Comparison of ENCODE assay signal across 1 cellular context in the genomic region with DNA sequence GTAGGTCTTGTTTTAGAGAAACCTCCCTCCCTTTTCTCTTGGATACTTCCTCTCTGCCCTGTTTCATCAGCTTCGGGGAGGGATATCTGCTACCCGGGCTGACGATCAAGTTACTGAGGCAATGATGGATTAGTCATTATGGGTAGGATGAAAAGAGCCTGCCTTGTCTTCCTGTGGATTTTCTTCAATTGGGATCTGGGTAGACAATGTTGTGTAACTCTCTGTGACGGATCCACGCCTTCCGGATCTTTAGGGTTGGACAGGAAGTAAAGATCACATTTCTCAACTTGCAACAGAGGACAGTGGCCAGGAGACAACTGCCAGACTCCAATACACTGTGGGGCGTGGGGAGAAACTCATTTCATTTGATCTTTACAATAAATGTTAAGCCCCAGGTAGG.
TF ChIP-seq lines count a peak whose summit lies in the region.

No MANE protein-coding gene starts in this region.

TF ChIP-seq in HepG2, 621 proteins besides CTCF, POLR2A, EP300 and RAD21 (continued from another document and continues in another):
- TF ChIP-seq, protein P1, sequence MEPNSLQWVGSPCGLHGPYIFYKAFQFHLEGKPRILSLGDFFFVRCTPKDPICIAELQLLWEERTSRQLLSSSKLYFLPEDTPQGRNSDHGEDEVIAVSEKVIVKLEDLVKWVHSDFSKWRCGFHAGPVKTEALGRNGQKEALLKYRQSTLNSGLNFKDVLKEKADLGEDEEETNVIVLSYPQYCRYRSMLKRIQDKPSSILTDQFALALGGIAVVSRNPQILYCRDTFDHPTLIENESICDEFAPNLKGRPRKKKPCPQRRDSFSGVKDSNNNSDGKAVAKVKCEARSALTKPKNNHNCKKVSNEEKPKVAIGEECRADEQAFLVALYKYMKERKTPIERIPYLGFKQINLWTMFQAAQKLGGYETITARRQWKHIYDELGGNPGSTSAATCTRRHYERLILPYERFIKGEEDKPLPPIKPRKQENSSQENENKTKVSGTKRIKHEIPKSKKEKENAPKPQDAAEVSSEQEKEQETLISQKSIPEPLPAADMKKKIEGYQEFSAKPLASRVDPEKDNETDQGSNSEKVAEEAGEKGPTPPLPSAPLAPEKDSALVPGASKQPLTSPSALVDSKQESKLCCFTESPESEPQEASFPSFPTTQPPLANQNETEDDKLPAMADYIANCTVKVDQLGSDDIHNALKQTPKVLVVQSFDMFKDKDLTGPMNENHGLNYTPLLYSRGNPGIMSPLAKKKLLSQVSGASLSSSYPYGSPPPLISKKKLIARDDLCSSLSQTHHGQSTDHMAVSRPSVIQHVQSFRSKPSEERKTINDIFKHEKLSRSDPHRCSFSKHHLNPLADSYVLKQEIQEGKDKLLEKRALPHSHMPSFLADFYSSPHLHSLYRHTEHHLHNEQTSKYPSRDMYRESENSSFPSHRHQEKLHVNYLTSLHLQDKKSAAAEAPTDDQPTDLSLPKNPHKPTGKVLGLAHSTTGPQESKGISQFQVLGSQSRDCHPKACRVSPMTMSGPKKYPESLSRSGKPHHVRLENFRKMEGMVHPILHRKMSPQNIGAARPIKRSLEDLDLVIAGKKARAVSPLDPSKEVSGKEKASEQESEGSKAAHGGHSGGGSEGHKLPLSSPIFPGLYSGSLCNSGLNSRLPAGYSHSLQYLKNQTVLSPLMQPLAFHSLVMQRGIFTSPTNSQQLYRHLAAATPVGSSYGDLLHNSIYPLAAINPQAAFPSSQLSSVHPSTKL (CRISPR knock-in tag; IDR thresholded peaks at IDR 0.05) = peak; percentile 81
- no peak; the same call in 1 of the 2 replicates for TF ChIP-seq SMC3 (IDR thresholded peaks at IDR 0.05; ENCODE audit: low read length)
- TF ChIP-seq ZNF570 (CRISPR knock-in tag; IDR thresholded peaks at IDR 0.05; ENCODE audit: borderline replicate concordance) = no peak
- no peak for TF ChIP-seq NFE2L2 (IDR thresholded peaks at IDR 0.05; ENCODE audit: low read length)
- TF ChIP-seq IKZF1 (IDR thresholded peaks at IDR 0.05) = no peak
- TF ChIP-seq, protein P2, sequence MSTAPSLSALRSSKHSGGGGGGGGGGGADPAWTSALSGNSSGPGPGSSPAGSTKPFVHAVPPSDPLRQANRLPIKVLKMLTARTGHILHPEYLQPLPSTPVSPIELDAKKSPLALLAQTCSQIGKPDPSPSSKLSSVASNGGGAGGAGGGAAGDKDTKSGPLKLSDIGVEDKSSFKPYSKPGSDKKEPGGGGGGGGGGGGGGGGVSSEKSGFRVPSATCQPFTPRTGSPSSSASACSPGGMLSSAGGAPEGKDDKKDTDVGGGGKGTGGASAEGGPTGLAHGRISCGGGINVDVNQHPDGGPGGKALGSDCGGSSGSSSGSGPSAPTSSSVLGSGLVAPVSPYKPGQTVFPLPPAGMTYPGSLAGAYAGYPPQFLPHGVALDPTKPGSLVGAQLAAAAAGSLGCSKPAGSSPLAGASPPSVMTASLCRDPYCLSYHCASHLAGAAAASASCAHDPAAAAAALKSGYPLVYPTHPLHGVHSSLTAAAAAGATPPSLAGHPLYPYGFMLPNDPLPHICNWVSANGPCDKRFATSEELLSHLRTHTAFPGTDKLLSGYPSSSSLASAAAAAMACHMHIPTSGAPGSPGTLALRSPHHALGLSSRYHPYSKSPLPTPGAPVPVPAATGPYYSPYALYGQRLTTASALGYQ (CRISPR knock-in tag; IDR thresholded peaks at IDR 0.05) = no peak
- TF ChIP-seq, protein P3, sequence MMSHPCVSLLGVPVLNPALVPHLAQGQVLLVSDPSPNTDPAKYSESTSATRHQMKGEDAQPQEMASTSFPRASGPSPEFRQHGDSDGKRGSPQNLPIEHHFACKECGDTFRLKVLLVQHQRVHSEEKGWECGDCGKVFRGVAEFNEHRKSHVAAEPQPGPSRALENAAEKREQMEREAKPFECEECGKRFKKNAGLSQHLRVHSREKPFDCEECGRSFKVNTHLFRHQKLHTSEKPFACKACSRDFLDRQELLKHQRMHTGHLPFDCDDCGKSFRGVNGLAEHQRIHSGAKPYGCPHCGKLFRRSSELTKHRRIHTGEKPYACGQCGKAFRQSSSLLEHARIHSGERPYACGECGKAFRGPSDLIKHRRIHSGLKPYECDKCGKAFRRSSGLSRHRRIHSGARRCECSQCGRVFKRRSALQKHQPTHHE (CRISPR knock-in tag; IDR thresholded peaks at IDR 0.05; ENCODE audit: borderline replicate concordance) = no peak
- TF ChIP-seq TEAD2 (CRISPR knock-in tag; IDR thresholded peaks at IDR 0.05) = no peak
- TF ChIP-seq, protein P4, sequence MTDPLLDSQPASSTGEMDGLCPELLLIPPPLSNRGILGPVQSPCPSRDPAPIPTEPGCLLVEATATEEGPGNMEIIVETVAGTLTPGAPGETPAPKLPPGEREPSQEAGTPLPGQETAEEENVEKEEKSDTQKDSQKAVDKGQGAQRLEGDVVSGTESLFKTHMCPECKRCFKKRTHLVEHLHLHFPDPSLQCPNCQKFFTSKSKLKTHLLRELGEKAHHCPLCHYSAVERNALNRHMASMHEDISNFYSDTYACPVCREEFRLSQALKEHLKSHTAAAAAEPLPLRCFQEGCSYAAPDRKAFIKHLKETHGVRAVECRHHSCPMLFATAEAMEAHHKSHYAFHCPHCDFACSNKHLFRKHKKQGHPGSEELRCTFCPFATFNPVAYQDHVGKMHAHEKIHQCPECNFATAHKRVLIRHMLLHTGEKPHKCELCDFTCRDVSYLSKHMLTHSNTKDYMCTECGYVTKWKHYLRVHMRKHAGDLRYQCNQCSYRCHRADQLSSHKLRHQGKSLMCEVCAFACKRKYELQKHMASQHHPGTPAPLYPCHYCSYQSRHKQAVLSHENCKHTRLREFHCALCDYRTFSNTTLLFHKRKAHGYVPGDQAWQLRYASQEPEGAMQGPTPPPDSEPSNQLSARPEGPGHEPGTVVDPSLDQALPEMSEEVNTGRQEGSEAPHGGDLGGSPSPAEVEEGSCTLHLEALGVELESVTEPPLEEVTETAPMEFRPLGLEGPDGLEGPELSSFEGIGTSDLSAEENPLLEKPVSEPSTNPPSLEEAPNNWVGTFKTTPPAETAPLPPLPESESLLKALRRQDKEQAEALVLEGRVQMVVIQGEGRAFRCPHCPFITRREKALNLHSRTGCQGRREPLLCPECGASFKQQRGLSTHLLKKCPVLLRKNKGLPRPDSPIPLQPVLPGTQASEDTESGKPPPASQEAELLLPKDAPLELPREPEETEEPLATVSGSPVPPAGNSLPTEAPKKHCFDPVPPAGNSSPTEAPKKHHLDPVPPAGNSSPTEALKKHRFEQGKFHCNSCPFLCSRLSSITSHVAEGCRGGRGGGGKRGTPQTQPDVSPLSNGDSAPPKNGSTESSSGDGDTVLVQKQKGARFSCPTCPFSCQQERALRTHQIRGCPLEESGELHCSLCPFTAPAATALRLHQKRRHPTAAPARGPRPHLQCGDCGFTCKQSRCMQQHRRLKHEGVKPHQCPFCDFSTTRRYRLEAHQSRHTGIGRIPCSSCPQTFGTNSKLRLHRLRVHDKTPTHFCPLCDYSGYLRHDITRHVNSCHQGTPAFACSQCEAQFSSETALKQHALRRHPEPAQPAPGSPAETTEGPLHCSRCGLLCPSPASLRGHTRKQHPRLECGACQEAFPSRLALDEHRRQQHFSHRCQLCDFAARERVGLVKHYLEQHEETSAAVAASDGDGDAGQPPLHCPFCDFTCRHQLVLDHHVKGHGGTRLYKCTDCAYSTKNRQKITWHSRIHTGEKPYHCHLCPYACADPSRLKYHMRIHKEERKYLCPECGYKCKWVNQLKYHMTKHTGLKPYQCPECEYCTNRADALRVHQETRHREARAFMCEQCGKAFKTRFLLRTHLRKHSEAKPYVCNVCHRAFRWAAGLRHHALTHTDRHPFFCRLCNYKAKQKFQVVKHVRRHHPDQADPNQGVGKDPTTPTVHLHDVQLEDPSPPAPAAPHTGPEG (CRISPR knock-in tag; IDR thresholded peaks at IDR 0.05) = no peak
- TF ChIP-seq, protein P5, sequence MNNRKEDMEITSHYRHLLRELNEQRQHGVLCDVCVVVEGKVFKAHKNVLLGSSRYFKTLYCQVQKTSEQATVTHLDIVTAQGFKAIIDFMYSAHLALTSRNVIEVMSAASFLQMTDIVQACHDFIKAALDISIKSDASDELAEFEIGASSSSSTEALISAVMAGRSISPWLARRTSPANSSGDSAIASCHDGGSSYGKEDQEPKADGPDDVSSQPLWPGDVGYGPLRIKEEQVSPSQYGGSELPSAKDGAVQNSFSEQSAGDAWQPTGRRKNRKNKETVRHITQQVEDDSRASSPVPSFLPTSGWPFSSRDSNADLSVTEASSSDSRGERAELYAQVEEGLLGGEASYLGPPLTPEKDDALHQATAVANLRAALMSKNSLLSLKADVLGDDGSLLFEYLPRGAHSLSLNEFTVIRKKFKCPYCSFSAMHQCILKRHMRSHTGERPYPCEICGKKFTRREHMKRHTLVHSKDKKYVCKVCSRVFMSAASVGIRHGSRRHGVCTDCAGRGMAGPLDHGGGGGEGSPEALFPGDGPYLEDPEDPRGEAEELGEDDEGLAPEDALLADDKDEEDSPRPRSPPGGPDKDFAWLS (CRISPR knock-in tag; IDR thresholded peaks at IDR 0.05; ENCODE audit: borderline replicate concordance) = no peak
- TF ChIP-seq JDP2 (CRISPR knock-in tag; IDR thresholded peaks at IDR 0.05; ENCODE audit: borderline replicate concordance) = no peak
- TF ChIP-seq GATAD1 (CRISPR knock-in tag; IDR thresholded peaks at IDR 0.05) = 0 out of 2 replicates have a peak, but pooled peaks have one; percentile 34
- no peak for TF ChIP-seq ZNF343 (CRISPR knock-in tag; IDR thresholded peaks at IDR 0.05)
- TF ChIP-seq ZMYM3 (CRISPR knock-in tag; IDR thresholded peaks at IDR 0.05) = no peak
- TF ChIP-seq, protein P6, sequence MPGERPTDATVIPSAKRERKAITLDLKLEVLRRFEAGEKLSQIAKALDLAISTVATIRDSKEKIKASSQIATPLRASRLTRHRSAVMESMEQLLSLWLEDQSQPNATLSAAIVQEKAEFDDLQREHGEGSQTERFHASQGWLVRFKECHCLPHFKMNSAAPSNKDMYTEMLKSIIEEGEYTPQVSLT (CRISPR knock-in tag; IDR thresholded peaks at IDR 0.05; ENCODE audit: borderline replicate concordance, low read depth) = no peak
- no peak for TF ChIP-seq MAZ (IDR thresholded peaks at IDR 0.05; ENCODE audit: borderline replicate concordance, low read depth, low read length)
- TF ChIP-seq MAZ (CRISPR knock-in tag; IDR thresholded peaks at IDR 0.05; ENCODE audit: low read depth) = no peak
- 0 out of 2 replicates have a peak, but pooled peaks have one; percentile 14 for TF ChIP-seq TARDBP (CRISPR knock-in tag; IDR thresholded peaks at IDR 0.05)
- peak; percentile 61; the same call in 1 of the 2 replicates for TF ChIP-seq POGZ (CRISPR knock-in tag; IDR thresholded peaks at IDR 0.05)
- TF ChIP-seq, protein P7, sequence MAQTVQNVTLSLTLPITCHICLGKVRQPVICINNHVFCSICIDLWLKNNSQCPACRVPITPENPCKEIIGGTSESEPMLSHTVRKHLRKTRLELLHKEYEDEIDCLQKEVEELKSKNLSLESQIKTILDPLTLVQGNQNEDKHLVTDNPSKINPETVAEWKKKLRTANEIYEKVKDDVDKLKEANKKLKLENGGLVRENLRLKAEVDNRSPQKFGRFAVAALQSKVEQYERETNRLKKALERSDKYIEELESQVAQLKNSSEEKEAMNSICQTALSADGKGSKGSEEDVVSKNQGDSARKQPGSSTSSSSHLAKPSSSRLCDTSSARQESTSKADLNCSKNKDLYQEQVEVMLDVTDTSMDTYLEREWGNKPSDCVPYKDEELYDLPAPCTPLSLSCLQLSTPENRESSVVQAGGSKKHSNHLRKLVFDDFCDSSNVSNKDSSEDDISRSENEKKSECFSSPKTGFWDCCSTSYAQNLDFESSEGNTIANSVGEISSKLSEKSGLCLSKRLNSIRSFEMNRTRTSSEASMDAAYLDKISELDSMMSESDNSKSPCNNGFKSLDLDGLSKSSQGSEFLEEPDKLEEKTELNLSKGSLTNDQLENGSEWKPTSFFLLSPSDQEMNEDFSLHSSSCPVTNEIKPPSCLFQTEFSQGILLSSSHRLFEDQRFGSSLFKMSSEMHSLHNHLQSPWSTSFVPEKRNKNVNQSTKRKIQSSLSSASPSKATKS (CRISPR knock-in tag; IDR thresholded peaks at IDR 0.05) = no peak
- TF ChIP-seq HOXA7 (CRISPR knock-in tag; IDR thresholded peaks at IDR 0.05) = no peak
- no peak for TF ChIP-seq ZNF7 (CRISPR knock-in tag; IDR thresholded peaks at IDR 0.05)
- TF ChIP-seq ZBTB7B (CRISPR knock-in tag; IDR thresholded peaks at IDR 0.05) = no peak
- TF ChIP-seq ZNF766 (CRISPR knock-in tag; IDR thresholded peaks at IDR 0.05; ENCODE audit: borderline replicate concordance) = no peak
- TF ChIP-seq ZNF253 (CRISPR knock-in tag; IDR thresholded peaks at IDR 0.05; ENCODE audit: borderline replicate concordance) = no peak
- no peak for TF ChIP-seq ADNP (CRISPR knock-in tag; IDR thresholded peaks at IDR 0.05)
- TF ChIP-seq, protein P8, sequence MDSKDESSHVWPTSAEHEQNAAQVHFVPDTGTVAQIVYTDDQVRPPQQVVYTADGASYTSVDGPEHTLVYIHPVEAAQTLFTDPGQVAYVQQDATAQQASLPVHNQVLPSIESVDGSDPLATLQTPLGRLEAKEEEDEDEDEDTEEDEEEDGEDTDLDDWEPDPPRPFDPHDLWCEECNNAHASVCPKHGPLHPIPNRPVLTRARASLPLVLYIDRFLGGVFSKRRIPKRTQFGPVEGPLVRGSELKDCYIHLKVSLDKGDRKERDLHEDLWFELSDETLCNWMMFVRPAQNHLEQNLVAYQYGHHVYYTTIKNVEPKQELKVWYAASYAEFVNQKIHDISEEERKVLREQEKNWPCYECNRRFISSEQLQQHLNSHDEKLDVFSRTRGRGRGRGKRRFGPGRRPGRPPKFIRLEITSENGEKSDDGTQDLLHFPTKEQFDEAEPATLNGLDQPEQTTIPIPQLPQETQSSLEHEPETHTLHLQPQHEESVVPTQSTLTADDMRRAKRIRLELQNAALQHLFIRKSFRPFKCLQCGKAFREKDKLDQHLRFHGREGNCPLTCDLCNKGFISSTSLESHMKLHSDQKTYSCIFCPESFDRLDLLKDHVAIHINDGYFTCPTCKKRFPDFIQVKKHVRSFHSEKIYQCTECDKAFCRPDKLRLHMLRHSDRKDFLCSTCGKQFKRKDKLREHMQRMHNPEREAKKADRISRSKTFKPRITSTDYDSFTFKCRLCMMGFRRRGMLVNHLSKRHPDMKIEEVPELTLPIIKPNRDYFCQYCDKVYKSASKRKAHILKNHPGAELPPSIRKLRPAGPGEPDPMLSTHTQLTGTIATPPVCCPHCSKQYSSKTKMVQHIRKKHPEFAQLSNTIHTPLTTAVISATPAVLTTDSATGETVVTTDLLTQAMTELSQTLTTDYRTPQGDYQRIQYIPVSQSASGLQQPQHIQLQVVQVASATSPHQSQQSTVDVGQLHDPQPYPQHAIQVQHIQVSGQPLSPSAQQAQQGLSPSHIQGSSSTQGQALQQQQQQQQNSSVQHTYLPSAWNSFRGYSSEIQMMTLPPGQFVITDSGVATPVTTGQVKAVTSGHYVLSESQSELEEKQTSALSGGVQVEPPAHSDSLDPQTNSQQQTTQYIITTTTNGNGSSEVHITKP (CRISPR knock-in tag; IDR thresholded peaks at IDR 0.05; ENCODE audit: low read depth) = no peak
- TF ChIP-seq TSC22D2 (CRISPR knock-in tag; IDR thresholded peaks at IDR 0.05; ENCODE audit: borderline replicate concordance) = no peak
- TF ChIP-seq MTA1 (CRISPR knock-in tag; IDR thresholded peaks at IDR 0.05; ENCODE audit: borderline replicate concordance) = no peak
- TF ChIP-seq ZNF510 (CRISPR knock-in tag; IDR thresholded peaks at IDR 0.05; ENCODE audit: low read depth) = no peak
- no peak for TF ChIP-seq TEAD3 (CRISPR knock-in tag; optimal IDR thresholded peaks at IDR 0.05; ENCODE audit: borderline replicate concordance)
- no peak for TF ChIP-seq CBX1 (IDR thresholded peaks at IDR 0.05; ENCODE audit: low read depth)
- TF ChIP-seq SOX13 (IDR thresholded peaks at IDR 0.05) = no peak
- peak in 1 of 2 experiments; percentile 40; a peak in 1 of 4 replicates for TF ChIP-seq SOX13 (CRISPR knock-in tag; conservative IDR thresholded peaks at IDR 0.05 in 1 of 2, IDR thresholded peaks at IDR 0.05 in 1 of 2)
- no peak for TF ChIP-seq CAMTA2 (CRISPR knock-in tag; IDR thresholded peaks at IDR 0.05; ENCODE audit: borderline replicate concordance)
- no peak for TF ChIP-seq EZH2 (conservative IDR thresholded peaks at IDR 0.05; ENCODE audit: low read depth, low read length)
- peak; percentile 79 for TF ChIP-seq KAT8 (CRISPR knock-in tag; IDR thresholded peaks at IDR 0.05)
- no peak for TF ChIP-seq FOXC1 (CRISPR knock-in tag; IDR thresholded peaks at IDR 0.05; ENCODE audit: borderline replicate concordance)
